20 cellular contexts compared by ENCODE assay signal in the genomic region with DNA sequence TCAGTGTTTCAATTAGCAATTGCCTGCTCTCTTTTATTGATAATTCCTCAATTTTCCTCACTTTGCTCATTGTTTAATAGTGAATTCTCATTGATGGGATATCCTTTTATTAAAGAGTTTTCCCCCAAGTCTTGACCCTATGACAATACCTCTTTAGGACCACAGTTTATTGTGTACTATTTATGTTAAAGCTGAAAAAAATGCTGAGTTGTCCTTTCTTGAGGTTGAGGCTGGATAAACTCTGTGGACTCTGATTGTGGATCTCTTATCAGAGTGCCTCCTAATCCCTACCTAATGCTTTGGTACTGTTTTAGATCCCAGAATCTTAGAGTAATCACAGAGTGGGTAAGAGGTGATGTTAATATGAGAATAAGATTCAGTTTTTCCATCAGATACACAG.
DNase-seq lines count a peak whose midpoint lies in the region; ATAC-seq, FAIRE-seq and TF ChIP-seq lines count a peak whose summit lies in the region.
"Had no signal": no experiment of that assay in that cellular context is flagged by ENCODE, and none has a peak within 500 bp of the region (broad histone marks: within the 10 kb centered on the region; RNA-seq: fewer than 3 reads in every experiment).

No MANE protein-coding gene starts in this region.

- H2AFZ ChIP-seq in HepG2 (ENCODE audit: low read length) (no peak overlapping the region), IMR-90 (replicated peaks; ENCODE audit: low read length, poor library complexity) (no peak overlapping the region), H1 (ENCODE audit: low read length) (no peak overlapping the region)

- H3K23ac ChIP-seq in IMR-90 (ENCODE audit: low read depth, low read length) (no peak overlapping the region), H1 (ENCODE audit: insufficient read length) (no peak overlapping the region)

- H3K79me2 ChIP-seq in HepG2 (ENCODE audit: insufficient read depth, low read length) (no peaks in the 10 kb centered on the region), H1 (ENCODE audit: control insufficient read depth in 1 of 2, insufficient read depth in 2 of 2, low read length in 2 of 2) (no peaks in the 10 kb centered on the region)

- no peaks in the 10 kb centered on the region for H3K9me1 ChIP-seq in IMR-90 (ENCODE audit: insufficient read depth, low read length)

- H2AK5ac ChIP-seq in IMR-90 (ENCODE audit: low read depth, low read length) = no peak overlapping the region
- no peak overlapping the region for H2AK5ac ChIP-seq in H1 (ENCODE audit: low read depth, low read length)

- no peak for FAIRE-seq in HepG2 (lab: Jason Lieb, UNC)
- FAIRE-seq in H1 (lab: Jason Lieb, UNC) = no peak
- FAIRE-seq: D721Med, G401.6, GM12891 had no signal

- dilution Hi-C loops in IMR-90 (cut with HindIII; ENCODE audit: low sequenced_read_pairs, unreplicated experiment) = no loop called here

- H3K9ac ChIP-seq in HepG2 (ENCODE audit: insufficient read depth, low read depth, low read length) = no peak overlapping the region
- H3K9ac ChIP-seq in IMR-90 (ENCODE audit: low read depth, low read length) = no peak overlapping the region
- no peak overlapping the region for H3K9ac ChIP-seq in H1 (replicated peaks in 1 of 4; ENCODE audit: extremely low read depth in 1 of 4, low read depth in 3 of 4, low read length in 3 of 4)
- H3K9ac ChIP-seq: BLaER1 treated with 17β-estradiol and CSF1 and Interleukin-3, amounts not matched to agents 10 nM and 100 nM had no signal

- H2BK20ac ChIP-seq in IMR-90 (ENCODE audit: low read depth, low read length) (no peak overlapping the region), H1 (ENCODE audit: low read length) (no peak overlapping the region)

- ATAC-seq in HepG2 (no peak), right lobe of liver (no peak), IMR-90 (ENCODE audit: low read depth) (no peak), HG02884 (IDR thresholded peaks at IDR 0.05; ENCODE audit: unreplicated experiment) (no peak), GM19035 (IDR thresholded peaks at IDR 0.05; ENCODE audit: unreplicated experiment) (no peak)
- ATAC-seq: CD8-positive, alpha-beta T cell had no signal

- no peak overlapping the region for H2BK12ac ChIP-seq in H1 (ENCODE audit: low read depth, low read length)

- TF ChIP-seq RAD21 in HepG2 (CRISPR knock-in tag; IDR thresholded peaks at IDR 0.05) = no peak
- no peak for TF ChIP-seq RAD21 in IMR-90 (IDR thresholded peaks at IDR 0.05; ENCODE audit: low read length)
- no peak for TF ChIP-seq RAD21 in H1 (IDR thresholded peaks at IDR 0.05 in 1 of 2, conservative IDR thresholded peaks at IDR 0.05 in 1 of 2; ENCODE audit: low read depth in 2 of 2, low read length in 2 of 2)

- POLR2A ChIA-PET in HepG2 (lab: Yijun Ruan, JAX) (no interaction called here), IMR-90 (lab: Charles Lee; ENCODE audit: unreplicated experiment) (no interaction called here), H1 (lab: Charles Lee; ENCODE audit: partially characterized antibody) (no interaction called here)

- H3K27me3 ChIP-seq in HepG2 (ENCODE audit: control insufficient read depth in 1 of 2, insufficient read depth in 2 of 2, low read length in 2 of 2) (no peaks in the 10 kb centered on the region), right lobe of liver (no peaks in the 10 kb centered on the region), IMR-90 (ENCODE audit: control insufficient read depth, insufficient read depth, low read length) (no peaks in the 10 kb centered on the region), H1 (replicated peaks in 1 of 4; ENCODE audit: control insufficient read depth in 3 of 4, extremely low read depth in 1 of 4, insufficient read depth in 3 of 4, low read length in 3 of 4) (no peaks in the 10 kb centered on the region), vagina (no peaks in the 10 kb centered on the region)
- H3K27me3 ChIP-seq: BLaER1 treated with 17β-estradiol and CSF1 and Interleukin-3, amounts not matched to agents 10 nM and 100 nM had no signal

- BruUV-seq in HepG2 (replicated peaks; lab: Mats Ljungman, UMichigan) (no TSS peak), IMR-90 (replicated peaks; lab: Mats Ljungman, UMichigan) (no TSS peak)

- H3K4me1 ChIP-seq in HepG2 (ENCODE audit: insufficient read depth, low read length) (no peaks in the 10 kb centered on the region), right lobe of liver (no peaks in the 10 kb centered on the region), IMR-90 (ENCODE audit: control insufficient read depth, insufficient read depth, low read length) (no peaks in the 10 kb centered on the region), H1 (replicated peaks in 1 of 4; ENCODE audit: control insufficient read depth in 3 of 4, insufficient read depth in 4 of 4, low read length in 3 of 4) (no peaks in the 10 kb centered on the region), vagina (no peaks in the 10 kb centered on the region)
- H3K4me1 ChIP-seq: BLaER1 treated with 17β-estradiol and CSF1 and Interleukin-3, amounts not matched to agents 10 nM and 100 nM; Caco-2 had no signal

- TF ChIP-seq CTCF in HepG2 (CRISPR knock-in tag; IDR thresholded peaks at IDR 0.05) (no peak), right lobe of liver (IDR thresholded peaks at IDR 0.05) (no peak), IMR-90 (conservative IDR thresholded peaks at IDR 0.05; ENCODE audit: low read depth, low read length) (no peak), H1 (IDR thresholded peaks at IDR 0.05; ENCODE audit: control extremely low read depth in 1 of 3, insufficient read depth in 1 of 3, low read depth in 1 of 3, low read length in 3 of 3) (no peak), vagina (IDR thresholded peaks at IDR 0.05) (no peak)

- TF ChIP-seq EP300 in HepG2 (IDR thresholded peaks at IDR 0.05; ENCODE audit: low read depth in 2 of 2, low read length in 2 of 2) (no peak), HepG2 (CRISPR knock-in tag; IDR thresholded peaks at IDR 0.05; ENCODE audit: borderline replicate concordance) (no peak), H1 (IDR thresholded peaks at IDR 0.05; ENCODE audit: borderline replicate concordance in 1 of 2, low read depth in 2 of 2, low read length in 2 of 2) (no peak)

- H3K4ac ChIP-seq in IMR-90 (ENCODE audit: low read depth, low read length) (no peak overlapping the region), H1 (replicated peaks; ENCODE audit: insufficient read length, low read depth, low read length) (no peak overlapping the region)

- in situ Hi-C loops in HepG2 (cut with HindIII; ENCODE audit: extremely low pct_ligation_motif_present, low pct_unique_long_range_greater_than_20kb) (no loop called here), IMR-90 (cut with MboI; ENCODE audit: low sequenced_read_pairs) (no loop called here)

- no peak overlapping the region for H2BK120ac ChIP-seq in IMR-90 (ENCODE audit: low read depth, low read length)
- no peak overlapping the region for H2BK120ac ChIP-seq in H1 (replicated peaks; ENCODE audit: low read depth, low read length)

- H3K4me2 ChIP-seq in HepG2 (ENCODE audit: low read depth, low read length) = no peak overlapping the region
- H3K4me2 ChIP-seq in IMR-90 (ENCODE audit: low read depth, low read length) = no peak overlapping the region
- H3K4me2 ChIP-seq in H1 (ENCODE audit: insufficient read depth in 1 of 2, low read depth in 2 of 2, low read length in 2 of 2) = no peak overlapping the region
- H3K4me2 ChIP-seq: BLaER1 treated with 17β-estradiol and CSF1 and Interleukin-3, amounts not matched to agents 10 nM and 100 nM had no signal

- H3K27ac ChIP-seq in HepG2 (ENCODE audit: extremely low read length, insufficient read depth, low read length) = no peak overlapping the region
- H3K27ac ChIP-seq in right lobe of liver = no peak overlapping the region
- no peak overlapping the region for H3K27ac ChIP-seq in IMR-90 (ENCODE audit: insufficient read depth, low read length)
- no peak overlapping the region for H3K27ac ChIP-seq in H1 (ENCODE audit: low read depth, low read length)
- no peak overlapping the region for H3K27ac ChIP-seq in vagina
- H3K27ac ChIP-seq: 22Rv1; BLaER1 treated with 17β-estradiol and CSF1 and Interleukin-3, amounts not matched to agents 10 nM and 100 nM; C4-2B had no signal

- H2BK15ac ChIP-seq in IMR-90 (ENCODE audit: low read depth, low read length) (no peak overlapping the region), H1 (ENCODE audit: low read length) (no peak overlapping the region)

- no peak for DNase-seq in HepG2 (ENCODE audit: low spot score)
- no peak for DNase-seq in right lobe of liver
- DNase-seq in IMR-90 = no peak
- no peak for DNase-seq in H1 (ENCODE audit: low read depth in 1 of 2, low spot score in 2 of 2)
- DNase-seq in vagina (ENCODE audit: extremely low spot score in 2 of 2) = no peak
- DNase-seq: ACHN; Caco-2; Calu3; CD4-positive, alpha-beta T cell; CD8-positive, alpha-beta T cell; DMS79 treated with DMSO at 0.1 percent for 48 hours; GF-D8 had no signal

- H2BK5ac ChIP-seq in IMR-90 (ENCODE audit: low read depth, low read length, poor library complexity, severe bottlenecking) (no peak overlapping the region), H1 (ENCODE audit: low read depth, low read length) (no peak overlapping the region)

- H3K23me2 ChIP-seq in H1 (ENCODE audit: low read depth, low read length) = no peaks in the 10 kb centered on the region

- H3K79me1 ChIP-seq in IMR-90 (ENCODE audit: low read depth in 1 of 2, low read length in 2 of 2) (no peaks in the 10 kb centered on the region), H1 (ENCODE audit: low read depth, low read length) (no peaks in the 10 kb centered on the region)

- H4K20me1 ChIP-seq in HepG2 (ENCODE audit: insufficient read depth, low read length) (no peaks in the 10 kb centered on the region), IMR-90 (ENCODE audit: insufficient read depth, low read length) (no peaks in the 10 kb centered on the region), H1 (replicated peaks in 1 of 2; ENCODE audit: control insufficient read depth in 1 of 2, insufficient read depth in 2 of 2, low read length in 2 of 2) (no peaks in the 10 kb centered on the region)
- H4K20me1 ChIP-seq: BLaER1 treated with 17β-estradiol and CSF1 and Interleukin-3, amounts not matched to agents 10 nM and 100 nM had no signal

- H4K8ac ChIP-seq in IMR-90 (ENCODE audit: low read depth in 2 of 2, low read length in 2 of 2) (no peak overlapping the region), H1 (ENCODE audit: extremely low read depth, insufficient read depth, low read length) (no peak overlapping the region)

- H3K18ac ChIP-seq in IMR-90 (ENCODE audit: low read depth, low read length) (no peak overlapping the region), H1 (ENCODE audit: extremely low read depth, low read length) (no peak overlapping the region)

- intact Hi-C loops in HepG2 (cut with micrococcal nuclease; ENCODE audit: unreplicated experiment) = no loop called here
- intact Hi-C loops in right lobe of liver (cut with DNase I) = no loop called here
- intact Hi-C loops in IMR-90 (cut with micrococcal nuclease) = no loop called here
- intact Hi-C loops in vagina (cut with DNase I) = no loop called here

- CTCF ChIA-PET in HepG2 (lab: Yijun Ruan, JAX; ENCODE audit: low intra/inter-chr PET ratio, low total read pairs) = no interaction called here
- CTCF ChIA-PET in IMR-90 (lab: Yijun Ruan, JAX) = no interaction called here
- CTCF ChIA-PET in H1 (lab: Charles Lee; ENCODE audit: partially characterized antibody) = interaction anchor here (0.6 kb wide), 1 partner anchor 76 kb away, joined by 3 read pairs; no protein-coding TSS in a partner anchor

- no peak overlapping the region for H2AK9ac ChIP-seq in IMR-90 (replicated peaks; ENCODE audit: low read depth, low read length, poor library complexity)

- H3K14ac ChIP-seq in IMR-90 (replicated peaks; ENCODE audit: low read depth, low read length) (no peak overlapping the region), H1 (ENCODE audit: insufficient read length) (no peak overlapping the region)

- H3K4me3 ChIP-seq in HepG2 (replicated peaks in 1 of 3; ENCODE audit: insufficient read depth in 1 of 3, low read depth in 2 of 3, low read length in 3 of 3) = no peak overlapping the region
- no peak overlapping the region for H3K4me3 ChIP-seq in right lobe of liver
- no peak overlapping the region for H3K4me3 ChIP-seq in IMR-90 (ENCODE audit: insufficient read depth, low read depth, low read length)
- H3K4me3 ChIP-seq in H1 (ENCODE audit: extremely low read depth in 1 of 4, insufficient read depth in 2 of 4, low read depth in 3 of 4, low read length in 4 of 4) = no peak overlapping the region
- H3K4me3 ChIP-seq in vagina = no peak overlapping the region
- H3K4me3 ChIP-seq: BLaER1 treated with 17β-estradiol and CSF1 and Interleukin-3, amounts not matched to agents 10 nM and 100 nM had no signal

- no peak overlapping the region for H3K56ac ChIP-seq in IMR-90 (ENCODE audit: extremely low read depth, insufficient read depth, low read length)
- H3K56ac ChIP-seq in H1 (replicated peaks; ENCODE audit: insufficient read length, low read depth, low read length) = no peak overlapping the region

- no peaks in the 10 kb centered on the region for H3K36me3 ChIP-seq in HepG2 (replicated peaks in 1 of 2; ENCODE audit: control insufficient read depth in 1 of 2, insufficient read depth in 2 of 2, low read length in 2 of 2)
- H3K36me3 ChIP-seq in right lobe of liver = no peaks in the 10 kb centered on the region
- no peaks in the 10 kb centered on the region for H3K36me3 ChIP-seq in IMR-90 (ENCODE audit: control insufficient read depth, insufficient read depth, low read length)
- H3K36me3 ChIP-seq in H1 (ENCODE audit: control insufficient read depth in 2 of 4, insufficient read depth in 4 of 4, low read length in 3 of 4) = no peaks in the 10 kb centered on the region
- no peaks in the 10 kb centered on the region for H3K36me3 ChIP-seq in vagina
- H3K36me3 ChIP-seq: BLaER1 treated with 17β-estradiol and CSF1 and Interleukin-3, amounts not matched to agents 10 nM and 100 nM had no signal

- TF ChIP-seq POLR2A in HepG2 (IDR thresholded peaks at IDR 0.05; ENCODE audit: insufficient read depth in 1 of 2, low read depth in 2 of 2, low read length in 2 of 2) (no peak), right lobe of liver (IDR thresholded peaks at IDR 0.05) (no peak), IMR-90 (IDR thresholded peaks at IDR 0.05; ENCODE audit: low read depth, low read length) (no peak), H1 (IDR thresholded peaks at IDR 0.05; ENCODE audit: control extremely low read depth in 1 of 2, low read depth in 2 of 2, low read length in 2 of 2) (no peak), vagina (IDR thresholded peaks at IDR 0.05) (no peak)

- H4K91ac ChIP-seq in IMR-90 (ENCODE audit: insufficient read depth, low read depth, low read length) (no peak overlapping the region), H1 (replicated peaks; ENCODE audit: insufficient read length, low read length) (no peak overlapping the region)

- H4K5ac ChIP-seq in IMR-90 (ENCODE audit: low read depth, low read length) = no peak overlapping the region
- no peak overlapping the region for H4K5ac ChIP-seq in H1 (ENCODE audit: insufficient read length, low read depth, low read length)

- H3K9me3 ChIP-seq in HepG2 (ENCODE audit: low read length) (no peaks in the 10 kb centered on the region), right lobe of liver (no peaks in the 10 kb centered on the region), IMR-90 (ENCODE audit: control insufficient read depth, insufficient read depth, low read length) (no peaks in the 10 kb centered on the region), H1 (ENCODE audit: insufficient read depth in 2 of 2, low read depth in 1 of 2, low read length in 1 of 2) (no peaks in the 10 kb centered on the region), vagina (no peaks in the 10 kb centered on the region)
- H3K9me3 ChIP-seq: BLaER1 treated with 17β-estradiol and CSF1 and Interleukin-3, amounts not matched to agents 10 nM and 100 nM; Caco-2 had no signal
